ENCODE assay signal across 9 cellular contexts in genomic region chrX:75154871-75155270, GRCh38. TPM values are rescaled to one million over a fixed set of nuclear protein-coding genes. Genes with fewer than 3 reads are reported as not detected.
DNase-seq lines count a peak whose midpoint lies in the region; ATAC-seq and TF ChIP-seq lines count a peak whose summit lies in the region.
"Had no signal": no experiment of that assay in that cellular context is flagged by ENCODE, and none has a peak within 500 bp of the region (broad histone marks: within the 10 kb centered on the region; RNA-seq: fewer than 3 reads in every experiment).

No MANE protein-coding gene starts in this region.

- H3K9ac ChIP-seq in HUES6 (ENCODE audit: low read length): no peak overlapping the region
- H3K9ac ChIP-seq in adipocyte (ENCODE audit: low read length): peak overlapping the region; percentile 82

- H3K27ac ChIP-seq in CD4-positive, alpha-beta T cell (ENCODE audit: low read depth, low read length): no peak overlapping the region
- H3K27ac ChIP-seq in HUES6 (ENCODE audit: low read depth, low read length): no peak overlapping the region
- H3K27ac ChIP-seq in naive thymus-derived CD4-positive, alpha-beta T cell (ENCODE audit: low read depth, low read length): no peak overlapping the region

- no peak for ATAC-seq in CD4-positive, alpha-beta T cell (ENCODE audit: poor library complexity)
- no peak for ATAC-seq in naive thymus-derived CD4-positive, alpha-beta T cell
- ATAC-seq in HG03045 (IDR thresholded peaks at IDR 0.05; ENCODE audit: unreplicated experiment) (no peak), HG03521 (IDR thresholded peaks at IDR 0.05; ENCODE audit: unreplicated experiment) (no peak)

- no peaks in the 10 kb centered on the region for H3K9me3 Mint-ChIP-seq in CD4-positive, alpha-beta T cell
- no peaks in the 10 kb centered on the region for H3K9me3 Mint-ChIP-seq in naive thymus-derived CD4-positive, alpha-beta T cell

- peak overlapping the region; percentile 95 for H3K4me3 Mint-ChIP-seq in CD4-positive, alpha-beta T cell
- H3K4me3 Mint-ChIP-seq in naive thymus-derived CD4-positive, alpha-beta T cell: peak overlapping the region in 9 of 10 donors; percentile 11 to 100 (median 91)

- H3K36me3 ChIP-seq in HUES6 (ENCODE audit: control insufficient read depth, insufficient read depth, low read length) (no peaks in the 10 kb centered on the region), adipocyte (ENCODE audit: control insufficient read depth, insufficient read depth, low read length, severe bottlenecking) (no peaks in the 10 kb centered on the region)
- no peaks in the 10 kb centered on the region for H3K36me3 ChIP-seq in naive thymus-derived CD4-positive, alpha-beta T cell (ENCODE audit: control insufficient read depth in 2 of 3, insufficient read depth in 3 of 3, low read length in 3 of 3)

- TF ChIP-seq CTCF in CD4-positive, alpha-beta T cell (IDR thresholded peaks at IDR 0.05): no peak

- H3K27me3 ChIP-seq in CD4-positive, alpha-beta T cell (ENCODE audit: control insufficient read depth, insufficient read depth, low read length): no peaks in the 10 kb centered on the region
- no peaks in the 10 kb centered on the region for H3K27me3 ChIP-seq in HUES6 (ENCODE audit: control insufficient read depth, insufficient read depth, low read length)
- H3K27me3 ChIP-seq in adipocyte (replicated peaks; ENCODE audit: control insufficient read depth, insufficient read depth, low read length): peaks cover 4% of the 10 kb centered on the region
- H3K27me3 ChIP-seq in naive thymus-derived CD4-positive, alpha-beta T cell (ENCODE audit: control insufficient read depth in 2 of 2, insufficient read depth in 2 of 2, low read length in 2 of 2): no peaks in the 10 kb centered on the region

- peaks cover 74% of the 10 kb centered on the region for H3K4me1 Mint-ChIP-seq in CD4-positive, alpha-beta T cell (ENCODE audit: low read depth)
- peaks cover 10 to 71% (median 47%) of the 10 kb centered on the region in 7 donors for H3K4me1 Mint-ChIP-seq in naive thymus-derived CD4-positive, alpha-beta T cell

- DNase-seq in CD4-positive, alpha-beta T cell: no peak
- DNase-seq in adipocyte (ENCODE audit: low read depth) (no peak), SW480 (ENCODE audit: low spot score) (no peak)
- DNase-seq in naive thymus-derived CD4-positive, alpha-beta T cell: no peak
- no peak for DNase-seq in stimulated activated CD4-positive, alpha-beta T cell treated with anti-CD3 and anti-CD28 coated beads, Interleukin-12 subunit alpha, Interleukin-12 subunit beta, amount 100 ng/mL, for 4 hours
- DNase-seq: DMS79 treated with DMSO at 0.1 percent for 48 hours had no signal

- peaks cover 16% of the 10 kb centered on the region for H3K36me3 Mint-ChIP-seq in CD4-positive, alpha-beta T cell (ENCODE audit: low read depth)
- H3K36me3 Mint-ChIP-seq in naive thymus-derived CD4-positive, alpha-beta T cell: peaks cover 0 to 3% (median 0%) of the 10 kb centered on the region in 5 donors

- CTCF ChIA-PET in CD4-positive, alpha-beta T cell (lab: Charles Lee): no interaction called here
- CTCF ChIA-PET in naive thymus-derived CD4-positive, alpha-beta T cell (lab: Charles Lee): no interaction called here

- peak overlapping the region; percentile 79 for H3K4me3 ChIP-seq in HUES6 (ENCODE audit: low read depth, low read length)
- H3K4me3 ChIP-seq in adipocyte (ENCODE audit: low read length): peak overlapping the region; percentile 83
- H3K4me3 ChIP-seq in naive thymus-derived CD4-positive, alpha-beta T cell (ENCODE audit: low read length): no peak overlapping the region

- POLR2A ChIA-PET in CD4-positive, alpha-beta T cell (lab: Charles Lee): interaction anchor here (1.6 kb wide), 1 partner anchor 119 kb away, joined by 7 read pairs; the partner anchor contains the start of gene UPRT
- POLR2A ChIA-PET in naive thymus-derived CD4-positive, alpha-beta T cell (lab: Charles Lee): interaction anchor here (0.7 kb wide), 1 partner anchor 119 kb away, joined by 3 read pairs; no protein-coding TSS in a partner anchor

- intact Hi-C loops in CD4-positive, alpha-beta T cell (cut with DNase I, micrococcal nuclease): loop anchor here (5.0 to 10.0 kb wide), 3 partner anchors 117 to 1270 kb away; partner anchors contain the start of genes UPRT (in 2 of the 2), MAGEE1 (in 1 of the 2) and RLIM (in 1 of the 2)
- intact Hi-C loops in naive thymus-derived CD4-positive, alpha-beta T cell (cut with micrococcal nuclease): loop anchor here (5.0 kb wide), 4 partner anchors 213 to 1593 kb away; partner anchors contain the start of genes CHIC1 (in 1 of the 2), PBDC1 (in 1 of the 2) and RLIM (in 1 of the 2)

- no peaks in the 10 kb centered on the region for H3K9me3 ChIP-seq in CD4-positive, alpha-beta T cell (ENCODE audit: control insufficient read depth, low read length)
- H3K9me3 ChIP-seq in HUES6 (ENCODE audit: control insufficient read depth, insufficient read depth, low read depth, low read length) (no peaks in the 10 kb centered on the region; the same call in 1 of the 2 replicates), adipocyte (ENCODE audit: control insufficient read depth, low read length) (no peaks in the 10 kb centered on the region)
- no peaks in the 10 kb centered on the region for H3K9me3 ChIP-seq in naive thymus-derived CD4-positive, alpha-beta T cell (ENCODE audit: control insufficient read depth in 2 of 3, low read length in 3 of 3)

- peak overlapping the region; percentile 93 for H3K27ac Mint-ChIP-seq in CD4-positive, alpha-beta T cell
- H3K27ac Mint-ChIP-seq in naive thymus-derived CD4-positive, alpha-beta T cell: peak overlapping the region in 2 of 9 donors; percentile 99 to 100

- H3K27me3 Mint-ChIP-seq in CD4-positive, alpha-beta T cell: no peaks in the 10 kb centered on the region
- H3K27me3 Mint-ChIP-seq in naive thymus-derived CD4-positive, alpha-beta T cell: no peaks in the 10 kb centered on the region

- peaks cover 12% of the 10 kb centered on the region for H3K4me1 ChIP-seq in HUES6 (ENCODE audit: control insufficient read depth, insufficient read depth, low read length)
- H3K4me1 ChIP-seq in adipocyte (ENCODE audit: control insufficient read depth, insufficient read depth, low read length): peaks cover 3% of the 10 kb centered on the region
- no peaks in the 10 kb centered on the region for H3K4me1 ChIP-seq in naive thymus-derived CD4-positive, alpha-beta T cell (ENCODE audit: control insufficient read depth in 2 of 2, insufficient read depth in 2 of 2, low read length in 2 of 2)

RNA-seq across cellular contexts. Expression of gene ABCB7, which starts 1.2 kb away (rescaled TPM):
- 10 to 100 TPM; 13.4 to 14.5 TPM for total RNA-seq in CD4-positive, alpha-beta T cell
- total RNA-seq in naive thymus-derived CD4-positive, alpha-beta T cell: 10 to 100 TPM; 19.4 to 33.0 (median 26.3) TPM
- polyA plus RNA-seq in naive thymus-derived CD4-positive, alpha-beta T cell: 10 to 100 TPM; 13.0 to 18.3 TPM
